ENCODE assay signal across 16 cellular contexts in the genomic region with DNA sequence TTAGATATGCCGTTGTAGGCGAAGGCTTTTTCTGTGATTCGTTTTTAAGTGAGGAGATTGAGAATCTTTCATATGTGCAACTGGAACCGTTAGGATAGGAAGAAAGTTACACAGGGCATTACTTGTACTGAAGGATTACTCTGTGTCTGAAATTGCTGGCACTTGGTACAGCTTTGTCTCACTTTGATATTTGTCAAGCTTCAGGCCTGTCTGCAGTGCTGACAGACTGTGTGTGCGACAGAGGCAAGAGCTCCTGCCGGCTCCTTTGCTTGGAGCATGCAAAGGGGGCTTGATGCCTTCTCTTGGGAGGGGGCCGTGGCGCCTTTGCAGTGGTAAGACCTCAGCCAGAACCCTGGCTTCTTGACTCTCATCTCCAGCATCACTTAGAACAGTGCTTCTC.
"Had no signal": no experiment of that assay in that cellular context is flagged by ENCODE, and none has a peak within 500 bp of the region (broad histone marks: within the 10 kb centered on the region; RNA-seq: fewer than 3 reads in every experiment).

No MANE protein-coding gene starts in this region.

- H3K36me3 ChIP-seq: gastroesophageal sphincter, ovary, tibial artery, vagina had no signal

- H3K27ac ChIP-seq: body of pancreas, epithelial cell of prostate, gastroesophageal sphincter, ovary, tibial artery, vagina had no signal

- DNase-seq: activated CD4-positive, alpha-beta T cell treated with anti-CD3 and anti-CD28 coated beads, Interleukin-2, amount 50 U/mL, for 1 hour; activated CD8-positive, alpha-beta memory T cell treated with anti-CD3 and anti-CD28 coated beads for 24 hours; activated gamma-delta T cell treated with Interleukin-2 at 50 U/mL for 16 hours; activated naive CD8-positive, alpha-beta T cell treated with anti-CD3 and anti-CD28 coated beads for 36 hours; amygdala; body of pancreas; cortex of kidney; effector memory CD8-positive, alpha-beta T cell; hippocampal formation; ovary; tibial artery had no signal

- H3K27me3 ChIP-seq: body of pancreas, gastroesophageal sphincter, ovary, tibial artery, vagina had no signal

- ATAC-seq: activated CD4-positive, CD25-positive, alpha-beta regulatory T cell treated with anti-CD3 and anti-CD28 coated beads, Interleukin-2, amount 50 U/mL, for 24 hours; body of pancreas; effector memory CD8-positive, alpha-beta T cell; gastroesophageal sphincter; stimulated activated memory B cell treated with anti-CD40 and anti-IgM and Interleukin-4, amounts not matched to agents 10 μg/mL and 1 μg/mL and 100 μg/mL, for 72 hours had no signal

- H3K4me3 ChIP-seq: body of pancreas, gastroesophageal sphincter, ovary, tibial artery, vagina had no signal
